In the genomic region with DNA sequence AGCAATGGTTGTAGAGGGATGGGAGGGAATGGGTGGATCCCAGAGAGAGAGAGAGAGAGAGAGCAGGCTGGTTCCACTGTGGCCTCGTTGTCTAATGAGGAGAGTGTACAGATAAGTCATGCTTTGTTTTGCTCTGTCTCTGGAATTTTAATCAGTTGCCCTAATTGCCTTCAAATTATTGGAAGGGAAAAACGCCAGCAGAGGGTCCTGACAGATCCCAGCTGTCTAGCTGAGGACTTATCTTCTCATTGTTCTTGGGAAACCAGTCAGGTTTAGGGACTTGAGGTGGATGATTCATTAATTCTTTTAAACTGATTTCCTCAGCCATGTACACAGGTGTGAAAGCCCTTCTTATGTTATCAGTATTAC, we compare ENCODE assay signal across 16 cellular contexts. TPM values are rescaled to one million over a fixed set of nuclear protein-coding genes. Genes with fewer than 3 reads are reported as not detected.
DNase-seq lines count a peak whose midpoint lies in the region; ATAC-seq and TF ChIP-seq lines count a peak whose summit lies in the region.
"Had no signal": no experiment of that assay in that cellular context is flagged by ENCODE, and none has a peak within 500 bp of the region (broad histone marks: within the 10 kb centered on the region; RNA-seq: fewer than 3 reads in every experiment).

No MANE protein-coding gene starts in this region.

- H3K9me1 ChIP-seq in IMR-90 (ENCODE audit: insufficient read depth, low read length), result peaks cover 9% of the 10 kb centered on the region

- H3K18ac ChIP-seq in IMR-90 (ENCODE audit: low read depth, low read length), result no peak overlapping the region

- H4K20me1 ChIP-seq in IMR-90 (ENCODE audit: insufficient read depth, low read length) (peaks cover 21% of the 10 kb centered on the region), neural progenitor cell (ENCODE audit: low read depth) (no peaks in the 10 kb centered on the region)

- POLR2A ChIA-PET in IMR-90 (lab: Charles Lee; ENCODE audit: unreplicated experiment), result no interaction called here

- no peak for TF ChIP-seq CTCF in BE2C (IDR thresholded peaks at IDR 0.05; ENCODE audit: low read depth, low read length)
- no peak for TF ChIP-seq CTCF in IMR-90 (conservative IDR thresholded peaks at IDR 0.05; ENCODE audit: low read depth, low read length)
- no peak for TF ChIP-seq CTCF in choroid plexus epithelial cell (conservative IDR thresholded peaks at IDR 0.05; ENCODE audit: low read depth, low read length)
- no peak for TF ChIP-seq CTCF in neural progenitor cell (IDR thresholded peaks at IDR 0.05)

- H3K4me1 ChIP-seq in BE2C (peaks cover 61% of the 10 kb centered on the region), IMR-90 (ENCODE audit: control insufficient read depth, insufficient read depth, low read length) (peaks cover 6% of the 10 kb centered on the region; the same call in 1 of the 2 replicates), neural progenitor cell (peaks cover 14% of the 10 kb centered on the region)
- H3K4me1 ChIP-seq: gastroesophageal sphincter had no signal

- H3K9ac ChIP-seq in IMR-90 (ENCODE audit: low read depth, low read length) (no peak overlapping the region), neural progenitor cell (no peak overlapping the region)
- H3K9ac ChIP-seq: BLaER1 treated with 17β-estradiol and CSF1 and Interleukin-3, amounts not matched to agents 10 nM and 100 nM had no signal

- no peak overlapping the region for H4K8ac ChIP-seq in IMR-90 (ENCODE audit: low read depth in 2 of 2, low read length in 2 of 2)

- no peaks in the 10 kb centered on the region for H3K9me3 ChIP-seq in BE2C
- H3K9me3 ChIP-seq in IMR-90 (ENCODE audit: control insufficient read depth, insufficient read depth, low read length), result no peaks in the 10 kb centered on the region
- no peaks in the 10 kb centered on the region for H3K9me3 ChIP-seq in neural progenitor cell (ENCODE audit: low read depth)
- H3K9me3 ChIP-seq: BLaER1 treated with 17β-estradiol and CSF1 and Interleukin-3, amounts not matched to agents 10 nM and 100 nM; gastroesophageal sphincter; MG63; vagina had no signal

- TF ChIP-seq RAD21 in IMR-90 (IDR thresholded peaks at IDR 0.05; ENCODE audit: low read length), result no peak

- peaks cover 17% of the 10 kb centered on the region for H3K4me1 Mint-ChIP-seq in neural progenitor cell
- H3K4me1 Mint-ChIP-seq in activated T-cell treated with anti-CD3 and anti-CD28 coated beads, Interleukin-2, amount 50 U/mL, for 4 hours (ENCODE audit: low read depth), result peaks cover 24% of the 10 kb centered on the region

- peaks cover 11% of the 10 kb centered on the region for H3K27me3 Mint-ChIP-seq in neural progenitor cell (ENCODE audit: insufficient read depth, low read depth)
- no peaks in the 10 kb centered on the region for H3K27me3 Mint-ChIP-seq in activated T-cell treated with anti-CD3 and anti-CD28 coated beads, Interleukin-2, amount 50 U/mL, for 4 hours (ENCODE audit: low read depth)

- H2AK5ac ChIP-seq in IMR-90 (ENCODE audit: low read depth, low read length), result 0 out of 2 replicates have a peak overlapping the region, but pooled peaks have one; percentile 39

- WGBS in IMR-90 (ENCODE audit: extremely low coverage in 2 of 2, insufficient read length in 1 of 2), 2 experiments, result 20% methylated on average over 1 of the region's 2 CpGs; no CpG with 5 or more reads in 1 of the 2 experiments

- no peaks in the 10 kb centered on the region for H3K27me3 ChIP-seq in BE2C
- no peaks in the 10 kb centered on the region for H3K27me3 ChIP-seq in IMR-90 (ENCODE audit: control insufficient read depth, insufficient read depth, low read length)
- no peaks in the 10 kb centered on the region for H3K27me3 ChIP-seq in neural progenitor cell
- H3K27me3 ChIP-seq: BLaER1 treated with 17β-estradiol and CSF1 and Interleukin-3, amounts not matched to agents 10 nM and 100 nM; gastroesophageal sphincter; MG63; vagina had no signal

- no peak overlapping the region for H3K56ac ChIP-seq in IMR-90 (ENCODE audit: extremely low read depth, insufficient read depth, low read length)

- no TSS peak for BruUV-seq in IMR-90 (replicated peaks; lab: Mats Ljungman, UMichigan)

- ATAC-seq in IMR-90 (ENCODE audit: low read depth) (peak; percentile 57), GM18868 (IDR thresholded peaks at IDR 0.05; ENCODE audit: unreplicated experiment) (no peak), HG02588 (IDR thresholded peaks at IDR 0.05; ENCODE audit: unreplicated experiment) (no peak)
- no peak for ATAC-seq in activated T-cell treated with anti-CD3 and anti-CD28 coated beads, Interleukin-2, amount 50 U/mL, for 4 hours
- ATAC-seq: gastroesophageal sphincter had no signal

- intact Hi-C loops in IMR-90 (cut with micrococcal nuclease), result no loop called here

- DNase-seq in BE2C, result peak; percentile 51
- DNase-seq in IMR-90, result peak; percentile 36
- peak; percentile 29 for DNase-seq in choroid plexus epithelial cell (ENCODE audit: low read depth)
- peak; percentile 52 for DNase-seq in neural progenitor cell (ENCODE audit: low spot score)
- no peak for DNase-seq in effector CD8-positive, alpha-beta T cell (lab: John Stamatoyannopoulos, UW)
- DNase-seq in activated T-cell treated with anti-CD3 and anti-CD28 coated beads, Interleukin-2, amount 50 U/mL, for 4 hours, result no peak
- DNase-seq: activated CD4-positive, CD25-positive, alpha-beta regulatory T cell; GDM1; MG63; OCI-M1; SW 1271 had no signal

- TF ChIP-seq POLR2A in IMR-90 (IDR thresholded peaks at IDR 0.05; ENCODE audit: low read depth, low read length), result no peak

- no peaks in the 10 kb centered on the region for H3K36me3 Mint-ChIP-seq in neural progenitor cell
- H3K36me3 Mint-ChIP-seq in activated T-cell treated with anti-CD3 and anti-CD28 coated beads, Interleukin-2, amount 50 U/mL, for 4 hours (ENCODE audit: insufficient read depth), result no peaks in the 10 kb centered on the region

- no peak overlapping the region for H2BK120ac ChIP-seq in IMR-90 (ENCODE audit: low read depth, low read length)

- H3K27ac ChIP-seq in IMR-90 (ENCODE audit: insufficient read depth, low read length) (no peak overlapping the region), neural progenitor cell (no peak overlapping the region)
- H3K27ac ChIP-seq: BLaER1 treated with 17β-estradiol and CSF1 and Interleukin-3, amounts not matched to agents 10 nM and 100 nM; gastroesophageal sphincter; vagina had no signal

- H3K23ac ChIP-seq in IMR-90 (ENCODE audit: low read depth, low read length), result no peak overlapping the region

- no peak overlapping the region for H3K14ac ChIP-seq in IMR-90 (replicated peaks; ENCODE audit: low read depth, low read length)

- peaks cover 0 to 26% of the 10 kb centered on the region in 2 experiments; a peak in 3 of 4 replicates for H3K79me1 ChIP-seq in IMR-90 (ENCODE audit: low read depth in 1 of 2, low read length in 2 of 2)

- no peak overlapping the region for H4K5ac ChIP-seq in IMR-90 (ENCODE audit: low read depth, low read length)

- H3K4me3 Mint-ChIP-seq in neural progenitor cell, result no peak overlapping the region
- no peak overlapping the region for H3K4me3 Mint-ChIP-seq in activated T-cell treated with anti-CD3 and anti-CD28 coated beads, Interleukin-2, amount 50 U/mL, for 4 hours

- H3K4me2 ChIP-seq in IMR-90 (ENCODE audit: low read depth, low read length), result no peak overlapping the region
- no peak overlapping the region for H3K4me2 ChIP-seq in neural progenitor cell

- peak overlapping the region; percentile 64 for H3K27ac Mint-ChIP-seq in neural progenitor cell

- H3K9me3 Mint-ChIP-seq in neural progenitor cell, result no peaks in the 10 kb centered on the region
- no peaks in the 10 kb centered on the region for H3K9me3 Mint-ChIP-seq in activated T-cell treated with anti-CD3 and anti-CD28 coated beads, Interleukin-2, amount 50 U/mL, for 4 hours

- peak overlapping the region; percentile 60 for H2AK9ac ChIP-seq in IMR-90 (replicated peaks; ENCODE audit: low read depth, low read length, poor library complexity)

- dilution Hi-C loops in IMR-90 (cut with HindIII; ENCODE audit: low sequenced_read_pairs, unreplicated experiment), result no loop called here

- H3K4me3 ChIP-seq in BE2C (ENCODE audit: low read depth, low read length), result peak overlapping the region; percentile 6; the same call in 1 of the 2 replicates
- H3K4me3 ChIP-seq in IMR-90 (ENCODE audit: insufficient read depth, low read depth, low read length), result no peak overlapping the region
- H3K4me3 ChIP-seq in choroid plexus epithelial cell (ENCODE audit: low read depth, low read length), result no peak overlapping the region
- H3K4me3 ChIP-seq in neural progenitor cell, result no peak overlapping the region
- H3K4me3 ChIP-seq: BLaER1 treated with 17β-estradiol and CSF1 and Interleukin-3, amounts not matched to agents 10 nM and 100 nM; gastroesophageal sphincter; MG63; vagina had no signal

- no peaks in the 10 kb centered on the region for H3F3A ChIP-seq in neural progenitor cell (ENCODE audit: low read depth)

- no peak overlapping the region for H2BK20ac ChIP-seq in IMR-90 (ENCODE audit: low read depth, low read length)

- no peak overlapping the region for H2BK5ac ChIP-seq in IMR-90 (ENCODE audit: low read depth, low read length, poor library complexity, severe bottlenecking)

- no peak overlapping the region for H3K4ac ChIP-seq in IMR-90 (ENCODE audit: low read depth, low read length)

- H2BK15ac ChIP-seq in IMR-90 (ENCODE audit: low read depth, low read length), result no peak overlapping the region

- in situ Hi-C loops in IMR-90 (cut with MboI; ENCODE audit: low sequenced_read_pairs), result no loop called here

- H2AFZ ChIP-seq in IMR-90 (replicated peaks; ENCODE audit: low read length, poor library complexity) (no peak overlapping the region), neural progenitor cell (replicated peaks) (no peak overlapping the region)

- no peak overlapping the region for H4K91ac ChIP-seq in IMR-90 (ENCODE audit: insufficient read depth, low read depth, low read length)

- CTCF ChIA-PET in IMR-90 (lab: Yijun Ruan, JAX), result no interaction called here

- no peaks in the 10 kb centered on the region for H3K79me2 ChIP-seq in neural progenitor cell (ENCODE audit: low read depth)

- H3K36me3 ChIP-seq in BE2C (peaks cover 20% of the 10 kb centered on the region), IMR-90 (ENCODE audit: control insufficient read depth, insufficient read depth, low read length) (no peaks in the 10 kb centered on the region; the same call in 1 of the 2 replicates), neural progenitor cell (no peaks in the 10 kb centered on the region)
- H3K36me3 ChIP-seq: vagina had no signal

TF ChIP-seq in IMR-90, 13 proteins besides CTCF, POLR2A, EP300 and RAD21 (continues in another document):
- no peak for TF ChIP-seq CEBPB (IDR thresholded peaks at IDR 0.05; ENCODE audit: low read depth, low read length)

RNA-seq across cellular contexts. Expression of gene HPCAL1, which starts 58.5 kb away (rescaled TPM):
- 102 TPM for polyA plus RNA-seq in BE2C (2012; ENCODE audit: insufficient read depth, insufficient read length, low read depth)
- total RNA-seq in IMR-90 (2012; rRNA removed) (8.2 and 9.4 TPM in 2 replicates), neural progenitor cell (ENCODE audit: low replicate concordance) (3.7 and 8.0 TPM in 2 replicates)
- polyA plus RNA-seq in IMR-90 (2012; rRNA removed), result 31.0 and 33.7 TPM in 2 replicates
- polyA plus RNA-seq in IMR-90 (2012; cell fraction: cytosol; rRNA removed), result 25.5 and 52.7 TPM in 2 replicates
- 18.3 and 34.8 TPM in 2 replicates for polyA plus RNA-seq in IMR-90 (2012; cell fraction: nucleus; rRNA removed; ENCODE audit: low replicate concordance)
- total RNA-seq in activated T-cell treated with anti-CD3 and anti-CD28 coated beads, Interleukin-2, amount 50 U/mL, for 4 hours, result 10 to 100 TPM; 40.8 to 44.7 (median 43.3) TPM

Comparison
In these comparisons a context has a peak if more than half of its experiments do, and no peak if none do; other contexts are left out.
1. DNase-seq: peak in BE2C (single experiment), IMR-90 (single experiment), choroid plexus epithelial cell (single experiment) and neural progenitor cell (single experiment); none in effector CD8-positive, alpha-beta T cell (single experiment) and activated T-cell treated with anti-CD3 and anti-CD28 coated beads, Interleukin-2, amount 50 U/mL, for 4 hours (single experiment).